In genomic region chr12:121290410-121290809, GRCh38 we compare ENCODE assay signal across 23 cellular contexts.
"Had no signal": no experiment of that assay in that cellular context is flagged by ENCODE, and none has a peak within 500 bp of the region (broad histone marks: within the 10 kb centered on the region; RNA-seq: fewer than 3 reads in every experiment).

No MANE protein-coding gene starts in this region.

- H3K36me3 ChIP-seq: colonic mucosa, neural progenitor cell, suprapubic skin, thyroid gland had no signal

- H3K9me3 ChIP-seq: colonic mucosa, esophagus muscularis mucosa, gastroesophageal sphincter, heart left ventricle, mucosa of descending colon, psoas muscle, sigmoid colon, suprapubic skin, thyroid gland had no signal

- H3K27ac ChIP-seq: colonic mucosa, foreskin keratinocyte, neural progenitor cell, psoas muscle, suprapubic skin had no signal

- DNase-seq: colonic mucosa; effector memory CD4-positive, alpha-beta T cell; foreskin keratinocyte; heart left ventricle; hippocampal formation; islet precursor cell; mucosa of descending colon; naive B cell; nucleus accumbens; posterior cingulate gyrus; sigmoid colon; stimulated activated CD4-positive, alpha-beta T cell treated with anti-CD3 and anti-CD28 coated beads, Interleukin-4, amount 100 ng/mL, for 4 hours; thyroid gland; trophoblast cell had no signal

- H3K27me3 ChIP-seq: colonic mucosa, esophagus muscularis mucosa, foreskin keratinocyte, gastroesophageal sphincter, heart left ventricle, neural progenitor cell, sigmoid colon, suprapubic skin, thyroid gland had no signal

- ATAC-seq: foreskin keratinocyte; gastroesophageal sphincter; mucosa of descending colon; natural killer cell treated with Interleukin-12 subunit alpha and Interleukin-12 subunit beta and Interleukin-15 and Interleukin-18, amount 100 ng/mL, for 72 hours; psoas muscle; stimulated activated memory B cell treated with anti-CD40 and anti-IgM and Interleukin-4, amounts not matched to agents 10 μg/mL and 1 μg/mL and 100 μg/mL, for 72 hours had no signal

- H3K9ac ChIP-seq: neural progenitor cell had no signal

- FAIRE-seq: endothelial cell of umbilical vein had no signal

- H3K4me3 ChIP-seq: colonic mucosa, esophagus muscularis mucosa, gastroesophageal sphincter, heart left ventricle, lung, mucosa of descending colon, neural progenitor cell, psoas muscle, sigmoid colon, suprapubic skin, thyroid gland had no signal
